ENCODE assay signal across 17 cellular contexts in the genomic region with DNA sequence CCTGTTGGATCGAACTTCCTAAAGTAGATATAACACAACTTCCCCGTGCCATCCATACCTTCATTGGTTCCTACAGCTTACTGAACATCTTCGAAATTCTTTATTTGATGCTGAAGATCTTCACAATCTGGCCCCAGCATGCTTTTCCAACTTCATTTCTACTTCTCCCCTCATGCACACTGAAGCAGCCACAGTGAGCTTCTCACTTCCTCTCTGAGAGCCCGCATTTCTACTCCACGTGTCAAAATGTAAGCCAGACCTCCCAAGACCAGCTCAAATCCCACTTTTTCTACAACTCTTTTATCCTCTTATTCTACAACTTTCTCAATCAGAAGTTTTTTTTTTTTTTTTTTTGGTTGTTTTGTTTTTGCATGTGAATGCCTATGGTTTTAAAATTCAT.
DNase-seq lines count a peak whose midpoint lies in the region; ATAC-seq lines count a peak whose summit lies in the region.
"Had no signal": no experiment of that assay in that cellular context is flagged by ENCODE, and none has a peak within 500 bp of the region (broad histone marks: within the 10 kb centered on the region; RNA-seq: fewer than 3 reads in every experiment).

No MANE protein-coding gene starts in this region.

- H3K4me3 Mint-ChIP-seq in activated naive CD8-positive, alpha-beta T cell, result no peak overlapping the region
- H3K4me3 Mint-ChIP-seq in activated naive CD8-positive, alpha-beta T cell treated with anti-CD3 and anti-CD28 coated beads for 36 hours, result no peak overlapping the region
- H3K4me3 Mint-ChIP-seq in stimulated activated memory B cell treated with anti-CD40 and anti-IgM and Interleukin-4, amounts not matched to agents 10 μg/mL and 1 μg/mL and 100 μg/mL, for 72 hours, result peak overlapping the region; percentile 65
- no peak overlapping the region for H3K4me3 Mint-ChIP-seq in immature natural killer cell
- H3K4me3 Mint-ChIP-seq: activated T-helper 17 cell treated with anti-CD3 and anti-CD28 coated beads, Interleukin-2, amount 50 U/mL, for 72 hours; dendritic cell treated with granulocyte-macrophage colony-stimulating factor and Interleukin-4, amounts not matched to agents 40 ng/mL and 50 ng/mL, for 4 days; HFFc6 had no signal

- peak; percentile 52 for ATAC-seq in GM21515 (IDR thresholded peaks at IDR 0.05; ENCODE audit: unreplicated experiment)
- ATAC-seq in HG03460 (IDR thresholded peaks at IDR 0.05; ENCODE audit: unreplicated experiment), result peak; percentile 39
- peak; percentile 42 for ATAC-seq in stimulated activated memory B cell treated with anti-CD40 and anti-IgM and Interleukin-4, amounts not matched to agents 10 μg/mL and 1 μg/mL and 100 μg/mL, for 72 hours
- ATAC-seq in GM21367 (IDR thresholded peaks at IDR 0.05; ENCODE audit: unreplicated experiment), result no peak
- no peak for ATAC-seq in HG03342 (IDR thresholded peaks at IDR 0.05; ENCODE audit: unreplicated experiment)
- ATAC-seq: activated T-helper 17 cell treated with anti-CD3 and anti-CD28 coated beads, Interleukin-2, amount 50 U/mL, for 72 hours had no signal

- no peak for DNase-seq in activated naive CD8-positive, alpha-beta T cell treated with anti-CD3 and anti-CD28 coated beads for 36 hours
- no peak for DNase-seq in immature natural killer cell
- DNase-seq: activated CD4-positive, alpha-beta T cell treated with anti-CD3 and anti-CD28 coated beads for 4 hours; esophagus squamous epithelium; HFFc6; KG1; NCI-H187; Peyer's patch; T-helper 2 cell had no signal

- peak overlapping the region; percentile 13 for H3K27ac Mint-ChIP-seq in activated naive CD8-positive, alpha-beta T cell
- H3K27ac Mint-ChIP-seq in activated naive CD8-positive, alpha-beta T cell treated with anti-CD3 and anti-CD28 coated beads for 36 hours, result no peak overlapping the region
- H3K27ac Mint-ChIP-seq in stimulated activated memory B cell treated with anti-CD40 and anti-IgM and Interleukin-4, amounts not matched to agents 10 μg/mL and 1 μg/mL and 100 μg/mL, for 72 hours, result peak overlapping the region; percentile 64
- H3K27ac Mint-ChIP-seq in immature natural killer cell, result no peak overlapping the region
- H3K27ac Mint-ChIP-seq: activated T-helper 17 cell treated with anti-CD3 and anti-CD28 coated beads, Interleukin-2, amount 50 U/mL, for 72 hours; dendritic cell treated with granulocyte-macrophage colony-stimulating factor and Interleukin-4, amounts not matched to agents 40 ng/mL and 50 ng/mL, for 4 days; HFFc6 had no signal

- no peaks in the 10 kb centered on the region for H3K27me3 Mint-ChIP-seq in activated naive CD8-positive, alpha-beta T cell
- no peaks in the 10 kb centered on the region for H3K27me3 Mint-ChIP-seq in activated naive CD8-positive, alpha-beta T cell treated with anti-CD3 and anti-CD28 coated beads for 36 hours
- no peaks in the 10 kb centered on the region for H3K27me3 Mint-ChIP-seq in stimulated activated memory B cell treated with anti-CD40 and anti-IgM and Interleukin-4, amounts not matched to agents 10 μg/mL and 1 μg/mL and 100 μg/mL, for 72 hours
- H3K27me3 Mint-ChIP-seq in immature natural killer cell (ENCODE audit: low read depth in 3 of 3), result peaks cover 0 to 2% (median 0%) of the 10 kb centered on the region in 3 donors
- H3K27me3 Mint-ChIP-seq: activated T-helper 17 cell treated with anti-CD3 and anti-CD28 coated beads, Interleukin-2, amount 50 U/mL, for 72 hours; dendritic cell treated with granulocyte-macrophage colony-stimulating factor and Interleukin-4, amounts not matched to agents 40 ng/mL and 50 ng/mL, for 4 days had no signal

- no peaks in the 10 kb centered on the region for H3K9me3 Mint-ChIP-seq in activated naive CD8-positive, alpha-beta T cell (ENCODE audit: low read depth)
- H3K9me3 Mint-ChIP-seq in activated naive CD8-positive, alpha-beta T cell treated with anti-CD3 and anti-CD28 coated beads for 36 hours, result no peaks in the 10 kb centered on the region
- H3K9me3 Mint-ChIP-seq in stimulated activated memory B cell treated with anti-CD40 and anti-IgM and Interleukin-4, amounts not matched to agents 10 μg/mL and 1 μg/mL and 100 μg/mL, for 72 hours, result no peaks in the 10 kb centered on the region
- H3K9me3 Mint-ChIP-seq in immature natural killer cell, result no peaks in the 10 kb centered on the region
- H3K9me3 Mint-ChIP-seq: activated T-helper 17 cell treated with anti-CD3 and anti-CD28 coated beads, Interleukin-2, amount 50 U/mL, for 72 hours; dendritic cell treated with granulocyte-macrophage colony-stimulating factor and Interleukin-4, amounts not matched to agents 40 ng/mL and 50 ng/mL, for 4 days; HFFc6 had no signal

- H3K36me3 Mint-ChIP-seq in activated naive CD8-positive, alpha-beta T cell, result peaks cover 8% of the 10 kb centered on the region
- H3K36me3 Mint-ChIP-seq in activated naive CD8-positive, alpha-beta T cell treated with anti-CD3 and anti-CD28 coated beads for 36 hours, result peaks cover 5% of the 10 kb centered on the region
- H3K36me3 Mint-ChIP-seq in stimulated activated memory B cell treated with anti-CD40 and anti-IgM and Interleukin-4, amounts not matched to agents 10 μg/mL and 1 μg/mL and 100 μg/mL, for 72 hours, result peaks cover 51% of the 10 kb centered on the region
- H3K36me3 Mint-ChIP-seq in immature natural killer cell, result peaks cover 0 to 16% (median 3%) of the 10 kb centered on the region in 3 donors

- H3K4me1 Mint-ChIP-seq in activated naive CD8-positive, alpha-beta T cell (ENCODE audit: low read depth), result peaks cover 65% of the 10 kb centered on the region
- peaks cover 67% of the 10 kb centered on the region for H3K4me1 Mint-ChIP-seq in activated naive CD8-positive, alpha-beta T cell treated with anti-CD3 and anti-CD28 coated beads for 36 hours
- H3K4me1 Mint-ChIP-seq in stimulated activated memory B cell treated with anti-CD40 and anti-IgM and Interleukin-4, amounts not matched to agents 10 μg/mL and 1 μg/mL and 100 μg/mL, for 72 hours, result peaks cover 79% of the 10 kb centered on the region
- peaks cover 24 to 35% of the 10 kb centered on the region in 2 donors for H3K4me1 Mint-ChIP-seq in immature natural killer cell

Comparison
In these comparisons a context has a peak if more than half of its experiments do, and no peak if none do; other contexts are left out.
1. H3K27ac Mint-ChIP-seq: peak in activated naive CD8-positive, alpha-beta T cell (single experiment) and stimulated activated memory B cell treated with anti-CD40 and anti-IgM and Interleukin-4, amounts not matched to agents 10 μg/mL and 1 μg/mL and 100 μg/mL, for 72 hours (single experiment); none in activated naive CD8-positive, alpha-beta T cell treated with anti-CD3 and anti-CD28 coated beads for 36 hours (single experiment) and immature natural killer cell (0 of 6).
2. ATAC-seq: peak in GM21515 (single experiment), HG03460 (single experiment) and stimulated activated memory B cell treated with anti-CD40 and anti-IgM and Interleukin-4, amounts not matched to agents 10 μg/mL and 1 μg/mL and 100 μg/mL, for 72 hours (single experiment); none in GM21367 (single experiment) and HG03342 (single experiment).